ENCODE assay signal across 3 cellular contexts in genomic region chr2:119255760-119256573, GRCh38.
TF ChIP-seq lines count a peak whose summit lies in the region.

No MANE protein-coding gene starts in this region.

TF ChIP-seq in A549, 52 proteins besides CTCF, POLR2A, EP300 and RAD21 (continued from another document and continues in another):
- TF ChIP-seq HMGXB4 (CRISPR knock-in tag; IDR thresholded peaks at IDR 0.05; ENCODE audit: borderline replicate concordance): no peak
- TF ChIP-seq POLR2AphosphoS2 (conservative IDR thresholded peaks at IDR 0.05; ENCODE audit: low read length): no peak
- TF ChIP-seq EHMT2 (IDR thresholded peaks at IDR 0.05; ENCODE audit: low read depth): no peak
- no peak for TF ChIP-seq ELK1 (IDR thresholded peaks at IDR 0.05; ENCODE audit: low read depth, low read length)
- no peak for TF ChIP-seq CHD2 (IDR thresholded peaks at IDR 0.05; ENCODE audit: low read length, partially characterized antibody)
- peak; percentile 74 to 89 for TF ChIP-seq CEBPB (IDR thresholded peaks at IDR 0.05)
- no peak for TF ChIP-seq HEYL (CRISPR knock-in tag; IDR thresholded peaks at IDR 0.05)
- peak; percentile 54 to 74; a peak in 4 of 5 replicates for TF ChIP-seq JUN (IDR thresholded peaks at IDR 0.05)
- no peak for TF ChIP-seq FOSL2 (IDR thresholded peaks at IDR 0.05)
- TF ChIP-seq FOSL2 (CRISPR knock-in tag; IDR thresholded peaks at IDR 0.05): peak; percentile 54
- TF ChIP-seq ZNF302 (CRISPR knock-in tag; IDR thresholded peaks at IDR 0.05): no peak
- no peak for TF ChIP-seq HOXB13 (CRISPR knock-in tag; IDR thresholded peaks at IDR 0.05; ENCODE audit: low read depth)
- no peak for TF ChIP-seq E2F6 (IDR thresholded peaks at IDR 0.05; ENCODE audit: borderline replicate concordance, low read depth)
- TF ChIP-seq JUNB (IDR thresholded peaks at IDR 0.05): peak; percentile 71
- TF ChIP-seq RFX5 (IDR thresholded peaks at IDR 0.05): no peak
- no peak for TF ChIP-seq NPAS2 (CRISPR knock-in tag; IDR thresholded peaks at IDR 0.05; ENCODE audit: borderline replicate concordance)
- TF ChIP-seq ZC3H11A (IDR thresholded peaks at IDR 0.05): no peak
- no peak for TF ChIP-seq SREBF2 (IDR thresholded peaks at IDR 0.05)
- no peak for TF ChIP-seq RNF2 (IDR thresholded peaks at IDR 0.05; ENCODE audit: borderline replicate concordance, low read depth)
- TF ChIP-seq CHD4 (IDR thresholded peaks at IDR 0.05; ENCODE audit: borderline replicate concordance): no peak
- no peak for TF ChIP-seq HES2 (IDR thresholded peaks at IDR 0.05)
- TF ChIP-seq MAFK (IDR thresholded peaks at IDR 0.05; ENCODE audit: partially characterized antibody): no peak
- no peak for TF ChIP-seq ZFP36 (IDR thresholded peaks at IDR 0.05; ENCODE audit: borderline replicate concordance, partially characterized antibody)

TF ChIP-seq in HEK293, 187 proteins besides CTCF, POLR2A, EP300 and RAD21 (continued from another document):
- TF ChIP-seq ZNF398 (tag by site-specific recombination; IDR thresholded peaks at IDR 0.05) (peak; percentile 38; the same call in 1 of the 2 replicates), ZIC2 (tag by site-specific recombination; IDR thresholded peaks at IDR 0.05) (peak; percentile 60), SETDB1 (IDR thresholded peaks at IDR 0.05; ENCODE audit: insufficient read length, low read length) (peak; percentile 41), ZNF692 (tag by site-specific recombination; IDR thresholded peaks at IDR 0.05) (0 out of 2 replicates have a peak, but pooled peaks have one; percentile 21), MZF1 (tag by site-specific recombination; IDR thresholded peaks at IDR 0.05; ENCODE audit: borderline replicate concordance) (no peak), PRDM10 (tag by site-specific recombination; IDR thresholded peaks at IDR 0.05) (peak; percentile 69), ZNF544 (tag by site-specific recombination; IDR thresholded peaks at IDR 0.05) (no peak), TRIM28 (IDR thresholded peaks at IDR 0.05; ENCODE audit: borderline replicate concordance, low read length) (0 out of 2 replicates have a peak, but pooled peaks have one; percentile 16), ZBTB21 (tag by site-specific recombination; IDR thresholded peaks at IDR 0.05) (0 out of 2 replicates have a peak, but pooled peaks have one; percentile 50), INSM2 (tag by site-specific recombination; IDR thresholded peaks at IDR 0.05) (0 out of 2 replicates have a peak, but pooled peaks have one; percentile 20)

TF ChIP-seq in WTC11, 78 proteins besides CTCF, POLR2A, EP300 and RAD21 (continued from another document):
- TF ChIP-seq ARID4B (CRISPR knock-in tag; IDR thresholded peaks at IDR 0.05; ENCODE audit: borderline replicate concordance): no peak
- TF ChIP-seq SMAD3 (CRISPR knock-in tag; IDR thresholded peaks at IDR 0.05; ENCODE audit: borderline replicate concordance): no peak
- TF ChIP-seq CBFB (CRISPR knock-in tag; IDR thresholded peaks at IDR 0.05; ENCODE audit: low read depth): no peak
- TF ChIP-seq NR3C1 (CRISPR knock-in tag; conservative IDR thresholded peaks at IDR 0.05; ENCODE audit: low read depth): no peak
- TF ChIP-seq JAZF1 (CRISPR knock-in tag; IDR thresholded peaks at IDR 0.05): no peak
- peak; percentile 37; the same call in 1 of the 2 replicates for TF ChIP-seq NFE2L1 (CRISPR knock-in tag; IDR thresholded peaks at IDR 0.05)
- TF ChIP-seq ZNF532 (CRISPR knock-in tag; IDR thresholded peaks at IDR 0.05; ENCODE audit: borderline replicate concordance): 0 out of 2 replicates have a peak, but pooled peaks have one; percentile 77
- no peak for TF ChIP-seq ESRRA (CRISPR knock-in tag; IDR thresholded peaks at IDR 0.05; ENCODE audit: borderline replicate concordance)
- no peak for TF ChIP-seq PRRX2 (CRISPR knock-in tag; IDR thresholded peaks at IDR 0.05)
- no peak for TF ChIP-seq NFYB (CRISPR knock-in tag; conservative IDR thresholded peaks at IDR 0.05; ENCODE audit: low read depth)
- TF ChIP-seq ZNF263 (CRISPR knock-in tag; IDR thresholded peaks at IDR 0.05; ENCODE audit: low read depth): no peak
- TF ChIP-seq ZNF138 (CRISPR knock-in tag; conservative IDR thresholded peaks at IDR 0.05): no peak
